10 cellular contexts compared by ENCODE assay signal in genomic region chr6:27178860-27179259, GRCh38.
A peak's percentile ranks its signal among the peaks of the same experiment; 100 is the strongest.
DNase-seq lines count a peak whose midpoint lies in the region; ATAC-seq and TF ChIP-seq lines count a peak whose summit lies in the region.
"Had no signal": no experiment of that assay in that cellular context is flagged by ENCODE, and none has a peak within 500 bp of the region (broad histone marks: within the 10 kb centered on the region; RNA-seq: fewer than 3 reads in every experiment).

No MANE protein-coding gene starts in this region.

- H3K4me3 ChIP-seq in A673 (ENCODE audit: low read depth, low read length, poor library complexity, severe bottlenecking) (peak overlapping the region; percentile 98), HFF-Myc (replicated peaks; ENCODE audit: low read depth, low read length) (peak overlapping the region; percentile 94), mucosa of rectum (ENCODE audit: low read length in 2 of 2) (peak overlapping the region; percentile 4 to 100)

- ATAC-seq in HG02973 (IDR thresholded peaks at IDR 0.05; ENCODE audit: unreplicated experiment) = no peak
- no peak for ATAC-seq in HG03196 (IDR thresholded peaks at IDR 0.05; ENCODE audit: unreplicated experiment)

- DNase-seq in A673 (ENCODE audit: low spot score) = no peak
- DNase-seq in HFF-Myc (ENCODE audit: extremely low read depth, low read depth) = no peak
- DNase-seq in chondrocyte (ENCODE audit: low spot score) = no peak
- DNase-seq in NCI-H2196 (lab: John Stamatoyannopoulos, UW; ENCODE audit: unreplicated experiment) = no peak
- DNase-seq in KG1 (lab: John Stamatoyannopoulos, UW) = no peak
- DNase-seq: effector memory CD4-positive, alpha-beta T cell; GOT3 had no signal

- POLR2A ChIA-PET in A673 (lab: Charles Lee; ENCODE audit: low non-redundant PET) = no interaction called here

- H3K9me3 ChIP-seq in A673 (ENCODE audit: low read depth, low read length, poor library complexity, severe bottlenecking) (no peaks in the 10 kb centered on the region), mucosa of rectum (ENCODE audit: control insufficient read depth in 2 of 2, low read length in 2 of 2) (no peaks in the 10 kb centered on the region)

- H3K4me3 Mint-ChIP-seq in chondrocyte (ENCODE audit: unreplicated experiment) = peak overlapping the region; percentile 95

- no peak overlapping the region for H3K9ac ChIP-seq in mucosa of rectum (ENCODE audit: low read depth in 1 of 2, low read length in 2 of 2)

- H3K4me1 ChIP-seq in A673 (ENCODE audit: insufficient read depth, low read length, poor library complexity, severe bottlenecking) (no peaks in the 10 kb centered on the region), mucosa of rectum (ENCODE audit: control insufficient read depth in 2 of 2, insufficient read depth in 2 of 2, low read length in 2 of 2) (peaks cover 3 to 4% of the 10 kb centered on the region in 2 donors)

- no peaks in the 10 kb centered on the region for H3K9me3 Mint-ChIP-seq in chondrocyte (ENCODE audit: low read depth)

- intact Hi-C loops in A673 (cut with micrococcal nuclease; ENCODE audit: unreplicated experiment) = loop anchor here (5.0 to 10.0 kb wide), 2 partner anchors 296 to 413 kb away; partner anchors contain the start of gene ZNF184

- CTCF ChIA-PET in A673 (lab: Charles Lee) = no interaction called here

- H3K36me3 ChIP-seq in A673 (ENCODE audit: insufficient read depth, low read length, poor library complexity, severe bottlenecking) (no peaks in the 10 kb centered on the region), mucosa of rectum (ENCODE audit: control insufficient read depth in 2 of 2, insufficient read depth in 2 of 2, low read length in 2 of 2) (no peaks in the 10 kb centered on the region)

- peak overlapping the region; percentile 36 for H3K27ac Mint-ChIP-seq in chondrocyte (ENCODE audit: unreplicated experiment)

- TSS peak; percentile 50 for BruUV-seq in A673 (replicated peaks; lab: Mats Ljungman, UMichigan)

- H3K27me3 Mint-ChIP-seq in chondrocyte (ENCODE audit: low read depth) = no peaks in the 10 kb centered on the region

- TF ChIP-seq CTCF in A673 (conservative IDR thresholded peaks at IDR 0.05; ENCODE audit: low read depth, low read length) = no peak
- no peak for TF ChIP-seq CTCF in HFF-Myc (IDR thresholded peaks at IDR 0.05; ENCODE audit: low read depth, low read length, missing control alignments)
- TF ChIP-seq CTCF in chondrocyte (IDR thresholded peaks at IDR 0.05) = no peak

- H3K4me1 Mint-ChIP-seq in chondrocyte (ENCODE audit: low read depth) = peaks cover 14% of the 10 kb centered on the region

- no peaks in the 10 kb centered on the region for H3K36me3 Mint-ChIP-seq in chondrocyte (ENCODE audit: low read depth)

- H3K27ac ChIP-seq in A673 (ENCODE audit: low read depth, low read length, poor library complexity, severe bottlenecking) = peak overlapping the region; percentile 86
- H3K27ac ChIP-seq in mucosa of rectum (ENCODE audit: low read depth in 2 of 2, low read length in 2 of 2) = no peak overlapping the region

- no peaks in the 10 kb centered on the region for H3K27me3 ChIP-seq in A673 (replicated peaks; ENCODE audit: insufficient read depth, low read depth, low read length, poor library complexity)
- H3K27me3 ChIP-seq in mucosa of rectum (ENCODE audit: control insufficient read depth in 2 of 2, insufficient read depth in 2 of 2, low read length in 2 of 2) = no peaks in the 10 kb centered on the region
